ENCODE assay signal across 1 cellular context in genomic region chr18:12993439-12993838, GRCh38.
TF ChIP-seq lines count a peak whose summit lies in the region.

No MANE protein-coding gene starts in this region.

TF ChIP-seq in GM23338, 12 proteins besides CTCF, POLR2A, EP300 and RAD21 (continued from another document):
- TF ChIP-seq ETS1 (IDR thresholded peaks at IDR 0.05), result no peak
- no peak for TF ChIP-seq EZH2 (IDR thresholded peaks at IDR 0.05; ENCODE audit: low read depth, unreplicated experiment)
- TF ChIP-seq POLR2AphosphoS5 (IDR thresholded peaks at IDR 0.05; ENCODE audit: low read depth), result no peak
- no peak for TF ChIP-seq ZNF462 (CRISPR knock-in tag; IDR thresholded peaks at IDR 0.05)
- no peak for TF ChIP-seq CREB1 (CRISPR knock-in tag; IDR thresholded peaks at IDR 0.05; ENCODE audit: low read depth)
- TF ChIP-seq REST (IDR thresholded peaks at IDR 0.05; ENCODE audit: unreplicated experiment), result no peak
- TF ChIP-seq EZH2phosphoT487 (IDR thresholded peaks at IDR 0.05; ENCODE audit: unreplicated experiment), result no peak
- no peak for TF ChIP-seq ZNF331 (CRISPR knock-in tag; IDR thresholded peaks at IDR 0.05; ENCODE audit: low read depth)
- no peak for TF ChIP-seq ZNF114 (CRISPR knock-in tag; IDR thresholded peaks at IDR 0.05)
- no peak for TF ChIP-seq JUNB (IDR thresholded peaks at IDR 0.05; ENCODE audit: unreplicated experiment)
